Comparison of ENCODE assay signal across 11 cellular contexts in genomic region chr2:201807452-201807980, GRCh38. TPM values are rescaled to one million over a fixed set of nuclear protein-coding genes. Genes with fewer than 3 reads are reported as not detected.
DNase-seq lines count a peak whose midpoint lies in the region; ATAC-seq, FAIRE-seq and TF ChIP-seq lines count a peak whose summit lies in the region.
"Had no signal": no experiment of that assay in that cellular context is flagged by ENCODE, and none has a peak within 500 bp of the region (broad histone marks: within the 10 kb centered on the region; RNA-seq: fewer than 3 reads in every experiment).

No MANE protein-coding gene starts in this region.

- H3K27ac ChIP-seq in adrenal gland = peak overlapping the region in 2 of 5 donors; percentile 25 to 56
- peak overlapping the region; percentile 64 for H3K27ac ChIP-seq in right cardiac atrium (ENCODE audit: low read length)
- H3K27ac ChIP-seq in subcutaneous abdominal adipose tissue (ENCODE audit: low read depth, low read length) = peak overlapping the region; percentile 42

- intact Hi-C loops in adrenal gland (cut with DNase I) = loop anchor here (10.0 kb wide), 2 partner anchors 47 to 367 kb away; no protein-coding TSS in a partner anchor
- intact Hi-C loops in right cardiac atrium (cut with DNase I) = loop anchor here in 1 of 4 donors (5.0 kb wide), 1 partner anchor 365 kb away; no protein-coding TSS in a partner anchor

- H3K4me3 ChIP-seq in adrenal gland (no peak overlapping the region), right cardiac atrium (ENCODE audit: low read length) (no peak overlapping the region), subcutaneous abdominal adipose tissue (ENCODE audit: low read depth in 1 of 5, low read length in 5 of 5) (peak overlapping the region in 2 of 5 donors; percentile 15 to 17)
- H3K4me3 ChIP-seq: HAP-1, skin epidermis had no signal

- 66 to 72% (median 70%) methylated on average over 7 of the region's 7 CpGs for WGBS in adrenal gland, 4 donors
- WGBS in right cardiac atrium = 32% methylated on average over 7 of the region's 7 CpGs

- H3K9me3 ChIP-seq in adrenal gland (replicated peaks in 1 of 3) (no peaks in the 10 kb centered on the region), right cardiac atrium (ENCODE audit: control insufficient read depth, low read length) (no peaks in the 10 kb centered on the region), subcutaneous abdominal adipose tissue (ENCODE audit: control insufficient read depth in 5 of 5, low read length in 5 of 5) (no peaks in the 10 kb centered on the region)
- H3K9me3 ChIP-seq: HAP-1 had no signal

- H3K4me1 ChIP-seq in adrenal gland (replicated peaks in 1 of 2) = peaks cover 0 to 15% of the 10 kb centered on the region in 2 donors
- H3K4me1 ChIP-seq in right cardiac atrium (ENCODE audit: control insufficient read depth, insufficient read depth, low read length) = no peaks in the 10 kb centered on the region
- peaks cover 7 to 24% (median 20%) of the 10 kb centered on the region in 5 donors for H3K4me1 ChIP-seq in subcutaneous abdominal adipose tissue (ENCODE audit: control insufficient read depth in 5 of 5, insufficient read depth in 5 of 5, low read length in 5 of 5)
- H3K4me1 ChIP-seq: HAP-1 had no signal

- H3K36me3 ChIP-seq in adrenal gland (replicated peaks in 1 of 2) = no peaks in the 10 kb centered on the region
- no peaks in the 10 kb centered on the region for H3K36me3 ChIP-seq in subcutaneous abdominal adipose tissue (ENCODE audit: control insufficient read depth in 5 of 5, insufficient read depth in 5 of 5, low read length in 5 of 5)
- H3K36me3 ChIP-seq: HAP-1 had no signal

- TF ChIP-seq POLR2A in H54 (IDR thresholded peaks at IDR 0.05; ENCODE audit: low read depth, low read length) = no peak
- no peak for TF ChIP-seq POLR2A in adrenal gland (IDR thresholded peaks at IDR 0.05)
- no peak for TF ChIP-seq POLR2A in GM12891 (IDR thresholded peaks at IDR 0.05; ENCODE audit: low read depth, low read length)

- peak overlapping the region in 1 of 5 donors; percentile 33 for H3K9ac ChIP-seq in subcutaneous abdominal adipose tissue (ENCODE audit: low read length in 5 of 5)

- DNase-seq in H54 (ENCODE audit: insufficient read length, low spot score) = no peak
- peak in 6 of 7 donors; percentile 10 to 64 (median 32) for DNase-seq in adrenal gland
- peak; percentile 49 to 74 (median 61) for DNase-seq in right cardiac atrium
- no peak for DNase-seq in 8988T
- no peak for DNase-seq in NCI-H1436 (lab: John Stamatoyannopoulos, UW)
- no peak for DNase-seq in GM12891 (ENCODE audit: insufficient read length, low spot score)
- DNase-seq: activated gamma-delta T cell treated with Interleukin-2 at 50 U/mL for 16 hours had no signal

- H3K27me3 ChIP-seq in adrenal gland = no peaks in the 10 kb centered on the region
- no peaks in the 10 kb centered on the region for H3K27me3 ChIP-seq in right cardiac atrium (ENCODE audit: control insufficient read depth, insufficient read depth)
- peaks cover 0 to 3% (median 0%) of the 10 kb centered on the region in 5 donors for H3K27me3 ChIP-seq in subcutaneous abdominal adipose tissue (ENCODE audit: control insufficient read depth in 5 of 5, insufficient read depth in 4 of 5, low read length in 5 of 5)

- peak; percentile 90 to 92 for ATAC-seq in right cardiac atrium
- no peak for ATAC-seq in GM18517 (IDR thresholded peaks at IDR 0.05; ENCODE audit: unreplicated experiment)

- no peak for TF ChIP-seq CTCF in adrenal gland (IDR thresholded peaks at IDR 0.05)

- peak; percentile 87 for FAIRE-seq in H54 (lab: Jason Lieb, UNC)
- FAIRE-seq in GM12891 (lab: Jason Lieb, UNC) = no peak

TF ChIP-seq in GM12891, 5 proteins besides CTCF, POLR2A, EP300 and RAD21:
- no peak for TF ChIP-seq POLR2AphosphoS5 (IDR thresholded peaks at IDR 0.05; ENCODE audit: low read depth, low read length)
- TF ChIP-seq PAX5 (IDR thresholded peaks at IDR 0.05; ENCODE audit: insufficient read depth, low read length, severe bottlenecking) = no peak
- no peak for TF ChIP-seq POU2F2 (IDR thresholded peaks at IDR 0.05; ENCODE audit: low read depth, low read length)
- no peak for TF ChIP-seq TAF1 (IDR thresholded peaks at IDR 0.05; ENCODE audit: low read depth, low read length)
- TF ChIP-seq SPI1 (IDR thresholded peaks at IDR 0.05; ENCODE audit: low read depth, low read length) = no peak

RNA-seq across cellular contexts. Expression of gene CDK15, which starts 1.2 kb away (rescaled TPM):
- total RNA-seq in adrenal gland (1 to 10 TPM in 1 of 8 donors, under 1 TPM in 6, not detected in 1; 0.06 to 1.1 (median 0.14) TPM), right cardiac atrium (under 1 TPM; 0.11 to 0.97 (median 0.37) TPM)
- polyA plus RNA-seq in adrenal gland (under 1 TPM; 0.10 to 0.80 (median 0.13) TPM), right cardiac atrium (0.25 TPM)
- polyA plus RNA-seq in GM12891 (2012; ENCODE audit: low read depth, missing spikeins) = 0.03 TPM

RNA-seq across cellular contexts. Expression of gene ALS2, which starts 26.8 kb away (rescaled TPM):
- total RNA-seq in adrenal gland (10 to 100 TPM in 6 of 8 donors, 1 to 10 TPM in 2; 3.1 to 24.3 (median 15.5) TPM), right cardiac atrium (10 to 100 TPM; 27.1 to 34.6 (median 32.7) TPM)
- polyA plus RNA-seq in adrenal gland (10 to 100 TPM in 1 of 3 donors, 1 to 10 TPM in 2; 6.2 to 15.3 (median 9.9) TPM), right cardiac atrium (10.9 TPM)
- 4.1 TPM for polyA plus RNA-seq in GM12891 (2012; ENCODE audit: low read depth, missing spikeins)

Comparison
In these comparisons a context has a peak if more than half of its experiments do, and no peak if none do; other contexts are left out.
1. DNase-seq: peak in adrenal gland (6 of 7) and right cardiac atrium (3 of 3); none in H54 (single experiment), 8988T (single experiment), NCI-H1436 (single experiment) and GM12891 (single experiment).